Comparison of ENCODE assay signal across 14 cellular contexts in the genomic region with DNA sequence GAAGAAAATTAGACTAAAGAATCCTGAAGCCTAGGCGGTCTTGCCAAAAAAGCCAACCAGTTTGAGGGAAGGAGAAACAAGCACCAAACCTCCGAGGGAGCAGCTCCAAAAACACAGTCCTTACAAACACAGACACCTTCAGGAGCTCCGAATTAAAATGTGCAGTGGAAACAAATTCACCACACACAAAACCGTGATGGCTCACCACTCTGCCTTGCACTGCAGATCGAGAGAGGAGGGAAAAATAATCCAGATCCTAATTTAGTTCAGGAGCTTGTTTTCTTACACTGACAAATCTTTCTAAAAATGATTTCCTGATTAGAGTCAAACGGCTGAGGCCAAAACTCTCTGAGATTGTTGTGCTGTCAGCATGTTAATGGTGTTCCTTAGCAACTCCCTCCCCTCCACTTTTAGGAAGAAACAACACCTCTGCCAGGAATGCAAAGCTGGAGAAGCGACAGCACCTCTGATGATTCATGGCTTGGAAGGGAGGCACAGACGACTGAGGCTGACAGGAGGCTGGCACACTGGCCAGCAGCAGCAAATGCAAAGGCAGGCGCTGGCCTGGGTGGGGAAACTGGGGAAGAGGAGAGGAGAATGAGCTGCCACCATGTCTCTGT.
DNase-seq lines count a peak whose midpoint lies in the region; ATAC-seq, FAIRE-seq and TF ChIP-seq lines count a peak whose summit lies in the region.
"Had no signal": no experiment of that assay in that cellular context is flagged by ENCODE, and none has a peak within 500 bp of the region (broad histone marks: within the 10 kb centered on the region; RNA-seq: fewer than 3 reads in every experiment).

No MANE protein-coding gene starts in this region.

- FAIRE-seq in urothelium cell line (lab: Jason Lieb, UNC), result peak; percentile 74
- FAIRE-seq: GM12891 had no signal

- H3K4me3 ChIP-seq in breast epithelium, result no peak overlapping the region
- H3K4me3 ChIP-seq in gastroesophageal sphincter, result no peak overlapping the region
- H3K4me3 ChIP-seq: transverse colon had no signal

- H3K27ac ChIP-seq in breast epithelium, result no peak overlapping the region
- H3K27ac ChIP-seq in gastroesophageal sphincter, result peak overlapping the region in 3 of 4 donors; percentile 33 to 53 (median 36)
- H3K27ac ChIP-seq: transverse colon had no signal

- no peak for TF ChIP-seq EP300 in gastroesophageal sphincter (IDR thresholded peaks at IDR 0.05)

- DNase-seq in MCF 10A (ENCODE audit: unreplicated experiment) (peak; percentile 40), breast epithelium (ENCODE audit: low spot score in 2 of 2) (no peak), middle frontal gyrus (ENCODE audit: extremely low spot score, low spot score) (peak; percentile 45), urothelium cell line (ENCODE audit: low spot score) (peak; percentile 92), T-helper 9 cell (no peak), SHP77 treated with DMSO at 0.1 percent for 48 hours (lab: John Stamatoyannopoulos, UW) (no peak)
- DNase-seq: dermis blood vessel endothelial cell, DMS53, NCI-H1105 treated with DMSO at 0.1 percent for 48 hours, transverse colon had no signal

- CTCF ChIA-PET in MCF 10A (lab: Yijun Ruan, JAX), result interaction anchor here (0.5 to 0.9 kb wide), 6 partner anchors 10 to 850 kb away, joined by 3 to 6 read pairs (median 4); no protein-coding TSS in a partner anchor

- TF ChIP-seq CTCF in MCF 10A (IDR thresholded peaks at IDR 0.05; ENCODE audit: unreplicated experiment) (no peak), breast epithelium (IDR thresholded peaks at IDR 0.05) (no peak), gastroesophageal sphincter (IDR thresholded peaks at IDR 0.05) (no peak)

- no peak overlapping the region for H3K27ac Mint-ChIP-seq in MCF 10A (ENCODE audit: low read depth, unreplicated experiment)
- H3K27ac Mint-ChIP-seq: activated naive CD4-positive, alpha-beta T cell treated with anti-CD3 and anti-CD28 coated beads, Interleukin-2, amount 50 U/mL, for 24 hours had no signal

- BruUV-seq in MCF 10A (replicated peaks; lab: Mats Ljungman, UMichigan), result no TSS peak

- ATAC-seq in gastroesophageal sphincter, result peak; percentile 76
- ATAC-seq in GM21526 (IDR thresholded peaks at IDR 0.05; ENCODE audit: low FRiP score, unreplicated experiment), result no peak

- H3K27me3 ChIP-seq in breast epithelium (no peaks in the 10 kb centered on the region), gastroesophageal sphincter (no peaks in the 10 kb centered on the region)
- H3K27me3 ChIP-seq: transverse colon had no signal

- H3K36me3 Mint-ChIP-seq in MCF 10A (ENCODE audit: insufficient read depth, unreplicated experiment), result no peaks in the 10 kb centered on the region
- H3K36me3 Mint-ChIP-seq: activated naive CD4-positive, alpha-beta T cell treated with anti-CD3 and anti-CD28 coated beads, Interleukin-2, amount 50 U/mL, for 24 hours had no signal

- no peak overlapping the region for H3K4me3 Mint-ChIP-seq in MCF 10A (ENCODE audit: unreplicated experiment)
- H3K4me3 Mint-ChIP-seq: activated naive CD4-positive, alpha-beta T cell treated with anti-CD3 and anti-CD28 coated beads, Interleukin-2, amount 50 U/mL, for 24 hours had no signal

- intact Hi-C loops in MCF 10A (cut with micrococcal nuclease) (no loop called here), breast epithelium (cut with DNase I; ENCODE audit: low total_unique reads) (no loop called here)

- POLR2A ChIA-PET in MCF 10A (lab: Yijun Ruan, JAX), result no interaction called here

- H3K9me3 Mint-ChIP-seq in MCF 10A (ENCODE audit: unreplicated experiment), result no peaks in the 10 kb centered on the region
- H3K9me3 Mint-ChIP-seq: activated naive CD4-positive, alpha-beta T cell treated with anti-CD3 and anti-CD28 coated beads, Interleukin-2, amount 50 U/mL, for 24 hours had no signal

- H3K4me1 ChIP-seq in breast epithelium, result peaks cover 0 to 4% of the 10 kb centered on the region in 2 donors
- H3K4me1 ChIP-seq in gastroesophageal sphincter, result peaks cover 0 to 19% (median 14%) of the 10 kb centered on the region in 3 donors

- H3K27me3 Mint-ChIP-seq in MCF 10A (ENCODE audit: insufficient read depth, unreplicated experiment), result peaks cover 19% of the 10 kb centered on the region

- H3K9me3 ChIP-seq in breast epithelium, result no peaks in the 10 kb centered on the region
- no peaks in the 10 kb centered on the region for H3K9me3 ChIP-seq in gastroesophageal sphincter
- H3K9me3 ChIP-seq: transverse colon had no signal

- no peaks in the 10 kb centered on the region for H3K36me3 ChIP-seq in breast epithelium
- H3K36me3 ChIP-seq in gastroesophageal sphincter, result no peaks in the 10 kb centered on the region
- H3K36me3 ChIP-seq: transverse colon had no signal

- TF ChIP-seq POLR2A in breast epithelium (IDR thresholded peaks at IDR 0.05) (no peak), gastroesophageal sphincter (IDR thresholded peaks at IDR 0.05) (no peak)

- 13 to 19% methylated on average over 7 to 8 of the region's 9 CpGs for WGBS in gastroesophageal sphincter (ENCODE audit: low coverage in 1 of 2), 2 donors

- peaks cover 9% of the 10 kb centered on the region for H3K4me1 Mint-ChIP-seq in MCF 10A (ENCODE audit: insufficient read depth, unreplicated experiment)
- H3K4me1 Mint-ChIP-seq: activated naive CD4-positive, alpha-beta T cell treated with anti-CD3 and anti-CD28 coated beads, Interleukin-2, amount 50 U/mL, for 24 hours had no signal

Comparison
In these comparisons a context has a peak if more than half of its experiments do, and no peak if none do; other contexts are left out.
1. DNase-seq: peak in MCF 10A (single experiment), middle frontal gyrus (single experiment) and urothelium cell line (single experiment); none in breast epithelium (0 of 2), T-helper 9 cell (single experiment) and SHP77 treated with DMSO at 0.1 percent for 48 hours (single experiment).
2. H3K27ac ChIP-seq: peak in gastroesophageal sphincter (3 of 4); none in breast epithelium (0 of 2).